Comparison of ENCODE assay signal across 1 cellular context in genomic region chr9:76394023-76394895, GRCh38.
TF ChIP-seq lines count a peak whose summit lies in the region.

Gene RFK, minus strand, starts transcription at chr9:76394426. Its CDS starts 255 bp downstream, at chr9:76394171.

TF ChIP-seq in K562, 482 proteins besides CTCF, POLR2A, EP300 and RAD21 (continued from another document and continues in another):
- no peak for TF ChIP-seq RERE (CRISPR knock-in tag; IDR thresholded peaks at IDR 0.05; ENCODE audit: borderline replicate concordance)
- TF ChIP-seq ZKSCAN8 (CRISPR knock-in tag; IDR thresholded peaks at IDR 0.05) = no peak
- TF ChIP-seq CBFA2T2 (conservative IDR thresholded peaks at IDR 0.05) = 0 out of 2 replicates have a peak, but pooled peaks have one; percentile 19
- peak; percentile 78 for TF ChIP-seq RAD51 (IDR thresholded peaks at IDR 0.05; ENCODE audit: borderline replicate concordance, low read depth)
- TF ChIP-seq ZNF696 (CRISPR knock-in tag; conservative IDR thresholded peaks at IDR 0.05) = no peak
- no peak for TF ChIP-seq XRCC5 (IDR thresholded peaks at IDR 0.05; ENCODE audit: low read depth, low read length)
- TF ChIP-seq RBM39 (optimal IDR thresholded peaks at IDR 0.05; ENCODE audit: low read depth, low read length) = no peak
- TF ChIP-seq CEBPG (CRISPR knock-in tag; IDR thresholded peaks at IDR 0.05) = no peak
- no peak for TF ChIP-seq CEBPG (tag; conservative IDR thresholded peaks at IDR 0.05 in 1 of 2, IDR thresholded peaks at IDR 0.05 in 1 of 2)
- TF ChIP-seq SMARCA5 (IDR thresholded peaks at IDR 0.05) = no peak
- no peak for TF ChIP-seq FIP1L1 (IDR thresholded peaks at IDR 0.05; ENCODE audit: low read depth, low read length, poor library complexity, severe bottlenecking)
- no peak for TF ChIP-seq SIN3B (IDR thresholded peaks at IDR 0.05; ENCODE audit: low read depth)
- no peak for TF ChIP-seq HMGXB4 (CRISPR knock-in tag; IDR thresholded peaks at IDR 0.05)
- TF ChIP-seq JUND (IDR thresholded peaks at IDR 0.05; ENCODE audit: borderline replicate concordance, low read depth, low read length) = peak; percentile 3; the same call in 1 of the 2 replicates
- no peak; the same call in 2 of the 3 replicates for TF ChIP-seq JUND (tag; IDR thresholded peaks at IDR 0.05; ENCODE audit: borderline replicate concordance, low read depth, low read length)
- TF ChIP-seq USF2 (CRISPR knock-in tag; IDR thresholded peaks at IDR 0.05) = peak; percentile 87
- TF ChIP-seq GABPB2 (CRISPR knock-in tag; conservative IDR thresholded peaks at IDR 0.05) = no peak
- no peak for TF ChIP-seq THRB (CRISPR knock-in tag; conservative IDR thresholded peaks at IDR 0.05)
- TF ChIP-seq BRD9 (IDR thresholded peaks at IDR 0.05; ENCODE audit: low read depth, partially characterized antibody) = no peak
- no peak for TF ChIP-seq ZNF408 (CRISPR knock-in tag; IDR thresholded peaks at IDR 0.05; ENCODE audit: low read depth)
- no peak for TF ChIP-seq ZKSCAN3 (CRISPR knock-in tag; IDR thresholded peaks at IDR 0.05)
- no peak for TF ChIP-seq CAMTA2 (CRISPR knock-in tag; conservative IDR thresholded peaks at IDR 0.05)
- TF ChIP-seq HNRNPL (IDR thresholded peaks at IDR 0.05; ENCODE audit: low read depth, low read length) = no peak
- no peak for TF ChIP-seq ZBTB49 (CRISPR knock-in tag; IDR thresholded peaks at IDR 0.05; ENCODE audit: borderline replicate concordance)
- no peak for TF ChIP-seq GTF2F1 (IDR thresholded peaks at IDR 0.05; ENCODE audit: low read depth, low read length)
- no peak for TF ChIP-seq ZNF239 (CRISPR knock-in tag; IDR thresholded peaks at IDR 0.05)
- no peak for TF ChIP-seq PHB (CRISPR knock-in tag; IDR thresholded peaks at IDR 0.05)
- TF ChIP-seq HDAC2 (IDR thresholded peaks at IDR 0.05) = no peak
- TF ChIP-seq FOSL1 (tag; conservative IDR thresholded peaks at IDR 0.05) = peak; percentile 62
- peak; percentile 66 for TF ChIP-seq GMEB1 (CRISPR knock-in tag; IDR thresholded peaks at IDR 0.05)
- TF ChIP-seq NUFIP1 (IDR thresholded peaks at IDR 0.05; ENCODE audit: partially characterized antibody) = no peak
- no peak for TF ChIP-seq SAFB2 (IDR thresholded peaks at IDR 0.05; ENCODE audit: borderline replicate concordance, low read depth, low read length, severe bottlenecking)
- TF ChIP-seq U2AF2 (optimal IDR thresholded peaks at IDR 0.05; ENCODE audit: low read depth, low read length) = no peak
- no peak for TF ChIP-seq ZNF212 (CRISPR knock-in tag; IDR thresholded peaks at IDR 0.05)
- TF ChIP-seq ETV1 (tag; conservative IDR thresholded peaks at IDR 0.05; ENCODE audit: low read depth) = no peak
- no peak for TF ChIP-seq ARID3A (IDR thresholded peaks at IDR 0.05; ENCODE audit: borderline replicate concordance, low read depth, low read length)
- no peak for TF ChIP-seq PKNOX1 (IDR thresholded peaks at IDR 0.05)
- TF ChIP-seq ZFP1 (CRISPR knock-in tag; IDR thresholded peaks at IDR 0.05) = no peak
- no peak; the same call in 1 of the 2 replicates for TF ChIP-seq EP400 (IDR thresholded peaks at IDR 0.05)
- TF ChIP-seq EGR1 (conservative IDR thresholded peaks at IDR 0.05) = peak; percentile 47; the same call in 1 of the 2 replicates
- TF ChIP-seq MAFG (tag; conservative IDR thresholded peaks at IDR 0.05) = no peak
- peak; percentile 52 to 83 for TF ChIP-seq E2F6 (IDR thresholded peaks at IDR 0.05; ENCODE audit: borderline replicate concordance in 1 of 2, extremely low read depth in 1 of 2, insufficient read depth in 1 of 2, insufficient read length in 1 of 2, low read depth in 1 of 2, low read length in 1 of 2, poor library complexity in 1 of 2, severe bottlenecking in 1 of 2)
- TF ChIP-seq MAX (CRISPR knock-in tag; IDR thresholded peaks at IDR 0.05) = no peak
- no peak for TF ChIP-seq SFPQ (IDR thresholded peaks at IDR 0.05; ENCODE audit: low read depth, low read length)
- TF ChIP-seq CBFA2T3 (IDR thresholded peaks at IDR 0.05) = no peak
- no peak for TF ChIP-seq FOXA1 (IDR thresholded peaks at IDR 0.05; ENCODE audit: borderline replicate concordance)
